ENCODE assay signal across 25 cellular contexts in genomic region chr9:17764306-17764705, GRCh38.
"Had no signal": no experiment of that assay in that cellular context is flagged by ENCODE, and none has a peak within 500 bp of the region (broad histone marks: within the 10 kb centered on the region; RNA-seq: fewer than 3 reads in every experiment).

No MANE protein-coding gene starts in this region.

- H3K4me3 Mint-ChIP-seq: dendritic cell treated with granulocyte-macrophage colony-stimulating factor and Interleukin-4, amounts not matched to agents 40 ng/mL and 50 ng/mL, for 4 days; effector memory CD8-positive, alpha-beta T cell; endodermal cell had no signal

- H3K27me3 Mint-ChIP-seq: dendritic cell treated with granulocyte-macrophage colony-stimulating factor and Interleukin-4, amounts not matched to agents 40 ng/mL and 50 ng/mL, for 4 days; effector memory CD8-positive, alpha-beta T cell had no signal

- H3K4me1 Mint-ChIP-seq: endodermal cell had no signal

- H3K4me1 ChIP-seq: colonic mucosa, esophagus muscularis mucosa, esophagus squamous epithelium, foreskin keratinocyte, gastrocnemius medialis, gastroesophageal sphincter, heart left ventricle, heart right ventricle had no signal

- H3K27ac ChIP-seq: colonic mucosa, coronary artery, dorsolateral prefrontal cortex, epithelial cell of prostate, esophagus muscularis mucosa, esophagus squamous epithelium, foreskin keratinocyte, gastrocnemius medialis, gastroesophageal sphincter, heart left ventricle, heart right ventricle had no signal

- ATAC-seq: effector memory CD8-positive, alpha-beta T cell; esophagus mucosa; foreskin keratinocyte; gastrocnemius medialis; gastroesophageal sphincter; heart left ventricle; heart right ventricle had no signal

- H3K36me3 ChIP-seq: colonic mucosa, esophagus muscularis mucosa, esophagus squamous epithelium, gastrocnemius medialis, gastroesophageal sphincter, heart left ventricle, heart right ventricle had no signal

- H3K27me3 ChIP-seq: colonic mucosa, dorsolateral prefrontal cortex, esophagus muscularis mucosa, esophagus squamous epithelium, foreskin keratinocyte, gastrocnemius medialis, gastroesophageal sphincter, heart left ventricle, heart right ventricle had no signal

- H3K9me3 Mint-ChIP-seq: dendritic cell treated with granulocyte-macrophage colony-stimulating factor and Interleukin-4, amounts not matched to agents 40 ng/mL and 50 ng/mL, for 4 days; endodermal cell had no signal

- H3K27ac Mint-ChIP-seq: dendritic cell treated with granulocyte-macrophage colony-stimulating factor and Interleukin-4, amounts not matched to agents 40 ng/mL and 50 ng/mL, for 4 days; effector memory CD8-positive, alpha-beta T cell; endodermal cell had no signal

- H3K4me3 ChIP-seq: colonic mucosa, coronary artery, dorsolateral prefrontal cortex, esophagus muscularis mucosa, esophagus squamous epithelium, gastrocnemius medialis, gastroesophageal sphincter, heart left ventricle, heart right ventricle had no signal

- H3K9me3 ChIP-seq: colonic mucosa, esophagus muscularis mucosa, esophagus squamous epithelium, gastrocnemius medialis, gastroesophageal sphincter, heart left ventricle, heart right ventricle had no signal

- DNase-seq: colonic mucosa; cortex of kidney; dermis blood vessel endothelial cell; dorsolateral prefrontal cortex; effector CD4-positive, alpha-beta T cell; effector CD8-positive, alpha-beta T cell; effector memory CD4-positive, alpha-beta T cell; effector memory CD8-positive, alpha-beta T cell; endodermal cell; erythroblast; esophagus squamous epithelium; foreskin fibroblast; foreskin keratinocyte; foreskin melanocyte; gastrocnemius medialis; glutamatergic neuron; head of caudate nucleus; heart left ventricle; heart right ventricle had no signal
